Comparison of ENCODE assay signal across 22 cellular contexts in genomic region chr4:24547979-24548378, GRCh38.
"Had no signal": no experiment of that assay in that cellular context is flagged by ENCODE, and none has a peak within 500 bp of the region (broad histone marks: within the 10 kb centered on the region; RNA-seq: fewer than 3 reads in every experiment).

No MANE protein-coding gene starts in this region.

- H3K27me3 Mint-ChIP-seq: activated naive CD8-positive, alpha-beta T cell; natural killer cell treated with Interleukin-12 subunit alpha and Interleukin-12 subunit beta and Interleukin-15 and Interleukin-18, amount 100 ng/mL, for 72 hours; stimulated activated naive B cell treated with anti-CD40 and anti-IgM and Interleukin-4, amounts not matched to agents 10 μg/mL and 1 μg/mL and 100 μg/mL, for 72 hours had no signal

- DNase-seq: activated CD4-positive, alpha-beta T cell treated with anti-CD3 and anti-CD28 coated beads, Interleukin-2, amount 50 U/mL, for 4 hours; activated effector memory CD4-positive, alpha-beta T cell treated with Interleukin-2 at 50 U/mL for 16 hours; activated naive CD4-positive, alpha-beta T cell treated with Interleukin-2 at 50 U/mL for 16 hours; activated T-cell treated with anti-CD3 and anti-CD28 coated beads for 4 hours; brain microvascular endothelial cell; foreskin keratinocyte; heart right ventricle; left lung; lower lobe of right lung; mucosa of descending colon; right cardiac atrium; stimulated activated CD4-positive, alpha-beta T cell treated with anti-CD3 and anti-CD28 coated beads, Interleukin-15, amount 100 ng/mL, for 24 hours; stimulated activated CD4-positive, alpha-beta T cell treated with anti-CD3 and anti-CD28 coated beads, Interleukin-2, amount 100 ng/mL, for 24 hours; stimulated activated naive B cell treated with anti-CD40 and anti-IgM and Interleukin-4, amounts not matched to agents 10 μg/mL and 1 μg/mL and 100 μg/mL, for 72 hours; stomach; T-helper 9 cell; tibial artery had no signal

- ATAC-seq: foreskin keratinocyte; heart right ventricle; left lung; lower lobe of right lung; mucosa of descending colon; natural killer cell treated with Interleukin-12 subunit alpha and Interleukin-12 subunit beta and Interleukin-15 and Interleukin-18, amount 100 ng/mL, for 72 hours; right cardiac atrium; stimulated activated naive B cell treated with anti-CD40 and anti-IgM and Interleukin-4, amounts not matched to agents 10 μg/mL and 1 μg/mL and 100 μg/mL, for 72 hours had no signal

- H3K27me3 ChIP-seq: ascending aorta, brain microvascular endothelial cell, esophagus muscularis mucosa, foreskin keratinocyte, heart right ventricle, left lung, stomach, tibial artery had no signal

- H3K4me3 ChIP-seq: ascending aorta, esophagus muscularis mucosa, heart right ventricle, left lung, lower lobe of right lung, mucosa of descending colon, stomach, tibial artery had no signal

- H3K27ac ChIP-seq: ascending aorta, brain microvascular endothelial cell, esophagus muscularis mucosa, foreskin keratinocyte, left lung, lower lobe of right lung, stomach, tibial artery had no signal

- H3K4me3 Mint-ChIP-seq: natural killer cell treated with Interleukin-12 subunit alpha and Interleukin-12 subunit beta and Interleukin-15 and Interleukin-18, amount 100 ng/mL, for 72 hours; stimulated activated naive B cell treated with anti-CD40 and anti-IgM and Interleukin-4, amounts not matched to agents 10 μg/mL and 1 μg/mL and 100 μg/mL, for 72 hours; T-helper 1 cell treated with Interleukin-12 subunit alpha and Interleukin-12 subunit beta and Interleukin-4 antibody, amounts not matched to agents 30 μg/mL and 1 μg/mL, for 36 hours had no signal

- H3K9me3 Mint-ChIP-seq: natural killer cell treated with Interleukin-12 subunit alpha and Interleukin-12 subunit beta and Interleukin-15 and Interleukin-18, amount 100 ng/mL, for 72 hours; stimulated activated naive B cell treated with anti-CD40 and anti-IgM and Interleukin-4, amounts not matched to agents 10 μg/mL and 1 μg/mL and 100 μg/mL, for 72 hours; T-helper 1 cell treated with Interleukin-12 subunit alpha and Interleukin-12 subunit beta and Interleukin-4 antibody, amounts not matched to agents 30 μg/mL and 1 μg/mL, for 36 hours had no signal

- H3K27ac Mint-ChIP-seq: stimulated activated naive B cell treated with anti-CD40 and anti-IgM and Interleukin-4, amounts not matched to agents 10 μg/mL and 1 μg/mL and 100 μg/mL, for 72 hours had no signal

- H3K9me3 ChIP-seq: ascending aorta, esophagus muscularis mucosa, heart right ventricle, left lung, lower lobe of right lung, mucosa of descending colon, stomach, tibial artery had no signal
